20 cellular contexts compared by ENCODE assay signal in genomic region chr18:63128242-63128967, GRCh38.
DNase-seq lines count a peak whose midpoint lies in the region; ATAC-seq and TF ChIP-seq lines count a peak whose summit lies in the region.
"Had no signal": no experiment of that assay in that cellular context is flagged by ENCODE, and none has a peak within 500 bp of the region (broad histone marks: within the 10 kb centered on the region; RNA-seq: fewer than 3 reads in every experiment).

No MANE protein-coding gene starts in this region.

- DNase-seq in activated CD4-positive, alpha-beta T cell treated with anti-CD3 and anti-CD28 coated beads for 36 hours = no peak
- no peak for DNase-seq in activated CD4-positive, alpha-beta T cell treated with anti-CD3 and anti-CD28 coated beads, Interleukin-2, amount 50 U/mL, for 48 hours
- no peak for DNase-seq in T-helper 17 cell
- DNase-seq in memory B cell (ENCODE audit: low spot score in 2 of 2) = no peak
- no peak for DNase-seq in GM20000 (ENCODE audit: low spot score)
- DNase-seq in stimulated activated CD4-positive, alpha-beta T cell treated with anti-CD3 and anti-CD28 coated beads, Interleukin-4, amount 100 ng/mL, for 24 hours = no peak
- DNase-seq: activated effector memory CD4-positive, alpha-beta T cell treated with Interleukin-2 at 50 U/mL for 16 hours; BE2C; DMS153; effector memory CD4-positive, alpha-beta T cell; NCI-H524 treated with DMSO at 0.1 percent for 48 hours; posterior cingulate gyrus; stimulated activated CD4-positive, alpha-beta T cell treated with anti-CD3 and anti-CD28 coated beads, Interleukin-2, amount 100 ng/mL, for 24 hours; T-helper 1 cell; upper lobe of left lung had no signal

- peaks cover 75% of the 10 kb centered on the region for H3K4me1 ChIP-seq in DOHH2 (ENCODE audit: control insufficient read depth, low read length)
- H3K4me1 ChIP-seq: BE2C had no signal

- peaks cover 17% of the 10 kb centered on the region for H3K4me1 Mint-ChIP-seq in activated CD4-positive, alpha-beta T cell treated with anti-CD3 and anti-CD28 coated beads for 36 hours
- H3K4me1 Mint-ChIP-seq in T-helper 17 cell (peaks cover 19% of the 10 kb centered on the region), memory B cell (peaks cover 7% of the 10 kb centered on the region)

- H3K27me3 ChIP-seq in DOHH2 (ENCODE audit: control insufficient read depth, low read length) = no peaks in the 10 kb centered on the region
- H3K27me3 ChIP-seq: BE2C, esophagus muscularis mucosa, upper lobe of left lung had no signal

- no peaks in the 10 kb centered on the region for H4K20me1 ChIP-seq in DOHH2 (ENCODE audit: control insufficient read depth, insufficient read depth, low read depth, low read length)

- no peak for TF ChIP-seq CTCF in DOHH2 (IDR thresholded peaks at IDR 0.05; ENCODE audit: low read depth, low read length, poor library complexity, severe bottlenecking)
- no peak for TF ChIP-seq CTCF in GM20000 (IDR thresholded peaks at IDR 0.05; ENCODE audit: extremely low read depth, missing control alignments)

- H3K9me3 ChIP-seq in DOHH2 (ENCODE audit: control insufficient read depth, insufficient read depth, low read length) (no peaks in the 10 kb centered on the region), T-helper 17 cell (ENCODE audit: control insufficient read depth, low read length, poor library complexity, severe bottlenecking) (no peaks in the 10 kb centered on the region)
- H3K9me3 ChIP-seq: BE2C, esophagus muscularis mucosa, upper lobe of left lung had no signal

- H3F3A ChIP-seq in DOHH2 (ENCODE audit: control insufficient read depth, insufficient read depth) = peaks cover 54% of the 10 kb centered on the region

- peak overlapping the region; percentile 65 for H3K4me2 ChIP-seq in DOHH2 (ENCODE audit: low read length)

- H3K27ac ChIP-seq in DOHH2 (ENCODE audit: low read depth, low read length) = peak overlapping the region; percentile 94
- H3K27ac ChIP-seq: 22Rv1, esophagus muscularis mucosa, upper lobe of left lung had no signal

- no peak for ATAC-seq in activated CD4-positive, alpha-beta T cell treated with anti-CD3 and anti-CD28 coated beads for 36 hours
- ATAC-seq in T-helper 17 cell (no peak), memory B cell (ENCODE audit: low read depth) (no peak), HG03442 (IDR thresholded peaks at IDR 0.05; ENCODE audit: unreplicated experiment) (no peak)

- intact Hi-C loops in activated CD4-positive, alpha-beta T cell treated with anti-CD3 and anti-CD28 coated beads for 36 hours (cut with DNase I, micrococcal nuclease) = loop anchor here in 1 of 2 experiments (10.0 kb wide), 1 partner anchor 114 kb away; no protein-coding TSS in a partner anchor

- H3K4me3 Mint-ChIP-seq in activated CD4-positive, alpha-beta T cell treated with anti-CD3 and anti-CD28 coated beads for 36 hours = no peak overlapping the region
- H3K4me3 Mint-ChIP-seq in T-helper 17 cell (no peak overlapping the region), memory B cell (no peak overlapping the region)
- H3K4me3 Mint-ChIP-seq: nephron had no signal

- no peaks in the 10 kb centered on the region for H3K9me3 Mint-ChIP-seq in activated CD4-positive, alpha-beta T cell treated with anti-CD3 and anti-CD28 coated beads for 36 hours (ENCODE audit: low read depth)
- H3K9me3 Mint-ChIP-seq in memory B cell = no peaks in the 10 kb centered on the region
- H3K9me3 Mint-ChIP-seq: nephron had no signal

- H3K79me2 ChIP-seq in DOHH2 (ENCODE audit: control insufficient read depth, low read length) = peaks cover 62% of the 10 kb centered on the region

- CTCF ChIA-PET in activated CD4-positive, alpha-beta T cell treated with anti-CD3 and anti-CD28 coated beads for 36 hours (lab: Charles Lee) = interaction anchor here (1.1 to 2.6 kb wide), 2 partner anchors 170 to 189 kb away, joined by 3 to 14 read pairs; no protein-coding TSS in a partner anchor

- peak overlapping the region; percentile 9 for H3K27ac Mint-ChIP-seq in activated CD4-positive, alpha-beta T cell treated with anti-CD3 and anti-CD28 coated beads for 36 hours
- H3K27ac Mint-ChIP-seq in T-helper 17 cell = peak overlapping the region; percentile 60
- peak overlapping the region; percentile 24 for H3K27ac Mint-ChIP-seq in memory B cell

- POLR2A ChIA-PET in activated CD4-positive, alpha-beta T cell treated with anti-CD3 and anti-CD28 coated beads for 36 hours (lab: Charles Lee) = no interaction called here

- H3K4me3 ChIP-seq in DOHH2 (ENCODE audit: low read length) = peak overlapping the region; percentile 62
- H3K4me3 ChIP-seq: esophagus muscularis mucosa, upper lobe of left lung had no signal

- peaks cover 33% of the 10 kb centered on the region for H3K36me3 ChIP-seq in DOHH2 (ENCODE audit: control insufficient read depth, low read length)
- H3K36me3 ChIP-seq: BE2C, upper lobe of left lung had no signal

- H3K9me2 ChIP-seq in DOHH2 (replicated peaks; ENCODE audit: control insufficient read depth, low read length) = no peaks in the 10 kb centered on the region

- no peaks in the 10 kb centered on the region for H3K27me3 Mint-ChIP-seq in activated CD4-positive, alpha-beta T cell treated with anti-CD3 and anti-CD28 coated beads for 36 hours
- H3K27me3 Mint-ChIP-seq in T-helper 17 cell = no peaks in the 10 kb centered on the region
- no peaks in the 10 kb centered on the region for H3K27me3 Mint-ChIP-seq in memory B cell

- H3K36me3 Mint-ChIP-seq in activated CD4-positive, alpha-beta T cell treated with anti-CD3 and anti-CD28 coated beads for 36 hours (ENCODE audit: low read depth) = peaks cover 16% of the 10 kb centered on the region
- H3K36me3 Mint-ChIP-seq in T-helper 17 cell (ENCODE audit: low read depth) (peaks cover 4% of the 10 kb centered on the region), memory B cell (peaks cover 13% of the 10 kb centered on the region)

Comparison
In these comparisons a context has a peak if more than half of its experiments do, and no peak if none do; other contexts are left out.
1. H3K27ac Mint-ChIP-seq: peak in every context shown above with its lines; median percentile 60 in T-helper 17 cell; 24 in memory B cell; 9 in activated CD4-positive, alpha-beta T cell treated with anti-CD3 and anti-CD28 coated beads for 36 hours.